19 cellular contexts compared by ENCODE assay signal in genomic region chr6:19669206-19669605, GRCh38.
A peak's percentile ranks its signal among the peaks of the same experiment; 100 is the strongest.
DNase-seq lines count a peak whose midpoint lies in the region; ATAC-seq and TF ChIP-seq lines count a peak whose summit lies in the region.
"Had no signal": no experiment of that assay in that cellular context is flagged by ENCODE, and none has a peak within 500 bp of the region (broad histone marks: within the 10 kb centered on the region; RNA-seq: fewer than 3 reads in every experiment).

No MANE protein-coding gene starts in this region.

- no peak overlapping the region for H3K9ac ChIP-seq in PC-3 (ENCODE audit: low read length)

- ATAC-seq in PC-3 (no peak; the same call in 1 of the 2 replicates), GM21576 (IDR thresholded peaks at IDR 0.05; ENCODE audit: unreplicated experiment) (no peak)
- ATAC-seq: effector memory CD8-positive, alpha-beta T cell had no signal

- H3K27me3 ChIP-seq in PC-3 (ENCODE audit: low read length): no peaks in the 10 kb centered on the region
- H3K27me3 ChIP-seq: sigmoid colon had no signal

- peaks cover 17% of the 10 kb centered on the region for H3K4me1 Mint-ChIP-seq in nephron progenitor cell
- H3K4me1 Mint-ChIP-seq: activated naive CD4-positive, alpha-beta T cell treated with anti-CD3 and anti-CD28 coated beads, Interleukin-2, amount 50 U/mL, for 24 hours; central memory CD8-positive, alpha-beta T cell had no signal

- H3K9me3 Mint-ChIP-seq in nephron progenitor cell: no peaks in the 10 kb centered on the region
- H3K9me3 Mint-ChIP-seq: activated CD4-positive, alpha-beta memory T cell treated with anti-CD3 and anti-CD28 coated beads for 36 hours; activated naive CD4-positive, alpha-beta T cell treated with anti-CD3 and anti-CD28 coated beads, Interleukin-2, amount 50 U/mL, for 24 hours had no signal

- peaks cover 8% of the 10 kb centered on the region; the same call in 1 of the 2 replicates for H3K4me1 ChIP-seq in PC-3 (ENCODE audit: insufficient read depth, low read length)

- intact Hi-C loops in PC-3 (cut with micrococcal nuclease): no loop called here

- H3K27ac ChIP-seq in PC-3 (ENCODE audit: low read length) (no peak overlapping the region), coronary artery (peak overlapping the region; percentile 65 to 78)
- H3K27ac ChIP-seq: VCaP had no signal

- no TSS peak for BruUV-seq in PC-3 (replicated peaks; lab: Mats Ljungman, UMichigan)

- no peaks in the 10 kb centered on the region for H3K9me3 ChIP-seq in PC-3 (ENCODE audit: low read length)
- H3K9me3 ChIP-seq: sigmoid colon had no signal

- H3K27ac Mint-ChIP-seq in nephron progenitor cell: peak overlapping the region; percentile 21
- H3K27ac Mint-ChIP-seq: activated CD4-positive, alpha-beta memory T cell treated with anti-CD3 and anti-CD28 coated beads for 36 hours; activated naive CD4-positive, alpha-beta T cell treated with anti-CD3 and anti-CD28 coated beads, Interleukin-2, amount 50 U/mL, for 24 hours; effector memory CD8-positive, alpha-beta T cell had no signal

- H3F3A ChIP-seq in PC-3 (ENCODE audit: low read length, unreplicated experiment): no peaks in the 10 kb centered on the region

- H3K9me2 ChIP-seq in PC-3 (replicated peaks; ENCODE audit: low read length): no peaks in the 10 kb centered on the region

- 0 out of 2 replicates have a peak overlapping the region, but pooled peaks have one; percentile 8 for H3K4me2 ChIP-seq in PC-3 (ENCODE audit: low read length)

- POLR2A ChIA-PET in PC-3 (lab: Charles Lee; ENCODE audit: unreplicated experiment): no interaction called here

- no peaks in the 10 kb centered on the region for H3K79me2 ChIP-seq in PC-3 (ENCODE audit: low read length)

- no peak overlapping the region for H3K4me3 Mint-ChIP-seq in nephron progenitor cell
- H3K4me3 Mint-ChIP-seq: activated CD4-positive, alpha-beta memory T cell treated with anti-CD3 and anti-CD28 coated beads for 36 hours; activated naive CD4-positive, alpha-beta T cell treated with anti-CD3 and anti-CD28 coated beads, Interleukin-2, amount 50 U/mL, for 24 hours; central memory CD8-positive, alpha-beta T cell; effector memory CD8-positive, alpha-beta T cell had no signal

- CTCF ChIA-PET in PC-3 (lab: Charles Lee): no interaction called here

- no peaks in the 10 kb centered on the region for H4K20me1 ChIP-seq in PC-3 (ENCODE audit: low read length)

- peak; percentile 53 for DNase-seq in Daoy (ENCODE audit: low read depth)
- DNase-seq in PC-3: peak; percentile 25
- DNase-seq in coronary artery (ENCODE audit: low spot score): no peak
- no peak for DNase-seq in nephron progenitor cell
- no peak for DNase-seq in NCI-H2171 treated with DMSO at 0.1 percent for 48 hours (lab: John Stamatoyannopoulos, UW)
- no peak for DNase-seq in nucleus accumbens (lab: John Stamatoyannopoulos, UW)
- no peak for DNase-seq in anterior cingulate cortex (lab: John Stamatoyannopoulos, UW)
- DNase-seq: activated CD4-positive, alpha-beta memory T cell treated with anti-CD3 and anti-CD28 coated beads for 36 hours; activated T-cell treated with anti-CD3 and anti-CD28 coated beads, Interleukin-2, amount 50 U/mL, for 1 hour; effector memory CD8-positive, alpha-beta T cell; left cardiac atrium; NCI-H1930; occipital lobe; sigmoid colon; T-helper 1 cell had no signal

- no peaks in the 10 kb centered on the region for H3K36me3 Mint-ChIP-seq in nephron progenitor cell (ENCODE audit: low read depth)
- H3K36me3 Mint-ChIP-seq: activated CD4-positive, alpha-beta memory T cell treated with anti-CD3 and anti-CD28 coated beads for 36 hours; activated naive CD4-positive, alpha-beta T cell treated with anti-CD3 and anti-CD28 coated beads, Interleukin-2, amount 50 U/mL, for 24 hours had no signal

- TF ChIP-seq CTCF in PC-3 (conservative IDR thresholded peaks at IDR 0.05; ENCODE audit: low read depth, low read length) (no peak), coronary artery (IDR thresholded peaks at IDR 0.05) (no peak), nephron progenitor cell (IDR thresholded peaks at IDR 0.05) (no peak)

- H3K27me3 Mint-ChIP-seq in nephron progenitor cell (ENCODE audit: low read depth, poor library complexity): no peaks in the 10 kb centered on the region
- H3K27me3 Mint-ChIP-seq: activated CD4-positive, alpha-beta memory T cell treated with anti-CD3 and anti-CD28 coated beads for 36 hours; central memory CD8-positive, alpha-beta T cell; effector memory CD8-positive, alpha-beta T cell had no signal

- no peak overlapping the region for H2AFZ ChIP-seq in PC-3 (ENCODE audit: low read length)

- H3K4me3 ChIP-seq in PC-3 (ENCODE audit: low read length) (no peak overlapping the region), coronary artery (peak overlapping the region; percentile 30)
- H3K4me3 ChIP-seq: sigmoid colon had no signal

- no peaks in the 10 kb centered on the region for H3K36me3 ChIP-seq in PC-3 (ENCODE audit: low read depth, low read length)
- H3K36me3 ChIP-seq: sigmoid colon had no signal

Comparison
In these comparisons a context has a peak if more than half of its experiments do, and no peak if none do; other contexts are left out.
1. DNase-seq: peak in Daoy (single experiment) and PC-3 (single experiment); none in coronary artery (single experiment), nephron progenitor cell (single experiment), NCI-H2171 treated with DMSO at 0.1 percent for 48 hours (single experiment), nucleus accumbens (0 of 56) and anterior cingulate cortex (0 of 58).